Comparison of ENCODE assay signal across 8 cellular contexts in genomic region chr17:48037036-48037881, GRCh38. TPM values are rescaled to one million over a fixed set of nuclear protein-coding genes. Genes with fewer than 3 reads are reported as not detected.
DNase-seq lines count a peak whose midpoint lies in the region; ATAC-seq and TF ChIP-seq lines count a peak whose summit lies in the region.

Gene COPZ2 (minus strand): TSS chr17:48037797. CDS start chr17:48037777, 20 bp downstream.

- H3K27me3 Mint-ChIP-seq in T-cell: peaks cover 18 to 31% of the 10 kb centered on the region in 2 donors

- peak within 1 kb of the TSS; percentile 78 to 86 (median 81) for H3K4me3 Mint-ChIP-seq in T-cell

- H3K9me3 ChIP-seq in iPS-15b (ENCODE audit: control insufficient read depth, insufficient read depth, low read length): no peaks in the 10 kb centered on the region
- peaks cover 2% of the 10 kb centered on the region for H3K9me3 ChIP-seq in WERI-Rb-1 (ENCODE audit: severe bottlenecking)

- DNase-seq in A172 (ENCODE audit: low spot score): no peak
- DNase-seq in GM20000 (ENCODE audit: low spot score): peak; percentile 74
- peak in 33 of 34 experiments; percentile 32 to 75 (median 61) for DNase-seq in T-cell
- peak; percentile 68 for DNase-seq in astrocyte of the hippocampus (ENCODE audit: low read depth, low spot score)
- DNase-seq in NCI-H128 (lab: John Stamatoyannopoulos, UW; ENCODE audit: unreplicated experiment): no peak
- no peak for DNase-seq in WERI-Rb-1

- peaks cover 5 to 7% (median 6%) of the 10 kb centered on the region in 3 donors for H3K4me1 Mint-ChIP-seq in T-cell

- POLR2A ChIA-PET in T-cell (lab: Charles Lee): interaction anchor here in 1 of 2 donors (0.8 kb wide), 1 partner anchor 10 kb away, joined by 3 read pairs; no protein-coding TSS in a partner anchor

- H3K36me3 ChIP-seq in iPS-15b (ENCODE audit: control insufficient read depth, insufficient read depth, low read length) (no peaks in the 10 kb centered on the region), WERI-Rb-1 (no peaks in the 10 kb centered on the region)

- ATAC-seq in T-cell (replicated peaks in 1 of 4): peak; percentile 93 to 96 (median 96)

- CTCF ChIA-PET in T-cell (lab: Charles Lee): interaction anchor here in 1 of 2 donors (1.1 to 2.5 kb wide), 3 partner anchors 11 to 71 kb away, joined by 3 to 13 read pairs (median 6); partner anchors contain the start of genes NFE2L1 and SNX11

- H3K4me1 ChIP-seq in iPS-15b (ENCODE audit: control insufficient read depth, insufficient read depth, low read length): peaks cover 3% of the 10 kb centered on the region

- H3K9me3 Mint-ChIP-seq in T-cell: no peaks in the 10 kb centered on the region

- no peak within 1 kb of the TSS for H3K27ac Mint-ChIP-seq in T-cell

- peak within 1 kb of the TSS; percentile 75 for H3K4me3 ChIP-seq in iPS-15b (ENCODE audit: low read depth, low read length)
- H3K4me3 ChIP-seq in skin epidermis: peak within 1 kb of the TSS; percentile 44 to 69 (median 55)
- H3K4me3 ChIP-seq in WERI-Rb-1 (ENCODE audit: low read depth, low read length): no peak within 1 kb of the TSS

- H3K27ac ChIP-seq in skin epidermis (peak within 1 kb of the TSS in 20 of 21 experiments; percentile 51 to 87 (median 80)), WERI-Rb-1 (no peak within 1 kb of the TSS)

- H3K27me3 ChIP-seq in iPS-15b (ENCODE audit: control insufficient read depth, insufficient read depth, low read length) (peaks cover 28% of the 10 kb centered on the region), WERI-Rb-1 (ENCODE audit: insufficient read depth, low read depth, severe bottlenecking) (no peaks in the 10 kb centered on the region)

- H3K36me3 Mint-ChIP-seq in T-cell: no peaks in the 10 kb centered on the region

- no peak within 1 kb of the TSS for H3K9ac ChIP-seq in iPS-15b (ENCODE audit: low read depth, low read length)

- TF ChIP-seq CTCF in GM20000 (IDR thresholded peaks at IDR 0.05; ENCODE audit: extremely low read depth, missing control alignments): peak; percentile 69
- TF ChIP-seq CTCF in WERI-Rb-1 (IDR thresholded peaks at IDR 0.05; ENCODE audit: low read depth, low read length): no peak

RNA-seq across cellular contexts. Expression of gene COPZ2, which starts in this region (rescaled TPM):
- 24.1 and 40.0 TPM in 2 replicates for total RNA-seq in A172 (2014; rRNA removed; shearing (Covaris generic))
- 1 to 10 TPM; 1.2 to 2.6 (median 1.9) TPM for total RNA-seq in T-cell

Comparison
In these comparisons a context has a peak if more than half of its experiments do, and no peak if none do; other contexts are left out.
1. DNase-seq: peak in GM20000 (single experiment), T-cell (33 of 34) and astrocyte of the hippocampus (single experiment); none in A172 (single experiment), NCI-H128 (single experiment) and WERI-Rb-1 (single experiment).